In genomic region chr5:177303121-177303924, GRCh38 we compare ENCODE assay signal across 1 cellular context.
TF ChIP-seq lines count a peak whose summit lies in the region.

Gene PRELID1 (plus strand): TSS chr5:177303799. CDS start chr5:177303986, 187 bp downstream.
Gene RAB24 (minus strand): TSS chr5:177303719. CDS start chr5:177303288, 431 bp downstream.

TF ChIP-seq in HepG2, 621 proteins besides CTCF, POLR2A, EP300 and RAD21 (continued from another document and continues in another):
- TF ChIP-seq ZBTB40 (IDR thresholded peaks at IDR 0.05) (no peak), ZBTB40 (CRISPR knock-in tag; IDR thresholded peaks at IDR 0.05) (peak; percentile 82), HINFP (CRISPR knock-in tag; IDR thresholded peaks at IDR 0.05; ENCODE audit: low read depth) (0 out of 2 replicates have a peak, but pooled peaks have one; percentile 42), SMC3 (IDR thresholded peaks at IDR 0.05; ENCODE audit: low read length) (no peak), ZNF543 (CRISPR knock-in tag; IDR thresholded peaks at IDR 0.05) (peak; percentile 69; the same call in 1 of the 2 replicates), SMAD1 (CRISPR knock-in tag; IDR thresholded peaks at IDR 0.05; ENCODE audit: borderline replicate concordance, low read depth) (peak; percentile 72; the same call in 1 of the 2 replicates), HNF1B (CRISPR knock-in tag; IDR thresholded peaks at IDR 0.05) (no peak), SP1 (IDR thresholded peaks at IDR 0.05) (no peak), SP1 (CRISPR knock-in tag; IDR thresholded peaks at IDR 0.05) (peak; percentile 95), ERF (CRISPR knock-in tag; IDR thresholded peaks at IDR 0.05) (peak; percentile 72; the same call in 1 of the 2 replicates), TCF7L2 (IDR thresholded peaks at IDR 0.05; ENCODE audit: low read depth, low read length) (no peak), AKAP8 (CRISPR knock-in tag; IDR thresholded peaks at IDR 0.05) (0 out of 2 replicates have a peak, but pooled peaks have one; percentile 32), GPBP1L1 (CRISPR knock-in tag; IDR thresholded peaks at IDR 0.05) (no peak), ZBTB39 (CRISPR knock-in tag; IDR thresholded peaks at IDR 0.05) (peak; percentile 89; the same call in 1 of the 2 replicates), TERF1 (CRISPR knock-in tag; IDR thresholded peaks at IDR 0.05) (0 out of 2 replicates have a peak, but pooled peaks have one; percentile 30), HDAC6 (IDR thresholded peaks at IDR 0.05; ENCODE audit: low read depth, low read length) (no peak), ZFP41 (CRISPR knock-in tag; IDR thresholded peaks at IDR 0.05; ENCODE audit: borderline replicate concordance) (peak; percentile 56; the same call in 1 of the 2 replicates), ZNF30 (CRISPR knock-in tag; IDR thresholded peaks at IDR 0.05) (no peak), MBD4 (IDR thresholded peaks at IDR 0.05; ENCODE audit: borderline replicate concordance, low read length) (no peak), HES4 (CRISPR knock-in tag; IDR thresholded peaks at IDR 0.05; ENCODE audit: borderline replicate concordance) (peak; percentile 69), ZNF569 (CRISPR knock-in tag; IDR thresholded peaks at IDR 0.05; ENCODE audit: borderline replicate concordance) (no peak), ZNF781 (CRISPR knock-in tag; IDR thresholded peaks at IDR 0.05; ENCODE audit: borderline replicate concordance, not compliant biosample characterization) (peak; percentile 88), JUNB (CRISPR knock-in tag; IDR thresholded peaks at IDR 0.05; ENCODE audit: borderline replicate concordance) (no peak), ZNF782 (CRISPR knock-in tag; IDR thresholded peaks at IDR 0.05; ENCODE audit: borderline replicate concordance) (peak; percentile 91; the same call in 1 of the 2 replicates), ZNF224 (CRISPR knock-in tag; IDR thresholded peaks at IDR 0.05) (no peak), RBM22 (optimal IDR thresholded peaks at IDR 0.05; ENCODE audit: low read length) (no peak), NONO (IDR thresholded peaks at IDR 0.05) (no peak), NONO (CRISPR knock-in tag; conservative IDR thresholded peaks at IDR 0.05) (peak; percentile 77), ZNF230 (CRISPR knock-in tag; IDR thresholded peaks at IDR 0.05) (peak; percentile 53; the same call in 1 of the 2 replicates), ZNF766 (CRISPR knock-in tag; IDR thresholded peaks at IDR 0.05; ENCODE audit: borderline replicate concordance) (peak; percentile 91; the same call in 1 of the 2 replicates), ATM (IDR thresholded peaks at IDR 0.05; ENCODE audit: borderline replicate concordance) (no peak), HDAC2 (CRISPR knock-in tag; IDR thresholded peaks at IDR 0.05) (no peak; the same call in 1 of the 2 replicates), ZSCAN31 (CRISPR knock-in tag; IDR thresholded peaks at IDR 0.05; ENCODE audit: low read depth) (0 out of 2 replicates have a peak, but pooled peaks have one; percentile 9), DNMT3B (CRISPR knock-in tag; conservative IDR thresholded peaks at IDR 0.05) (no peak), GRHL1 (CRISPR knock-in tag; conservative IDR thresholded peaks at IDR 0.05) (no peak), MZF1 (CRISPR knock-in tag; IDR thresholded peaks at IDR 0.05; ENCODE audit: borderline replicate concordance) (0 out of 2 replicates have a peak, but pooled peaks have one; percentile 60), ZNF138 (CRISPR knock-in tag; IDR thresholded peaks at IDR 0.05; ENCODE audit: low read depth) (no peak), MNT (IDR thresholded peaks at IDR 0.05) (no peak), ATF1 (CRISPR knock-in tag; IDR thresholded peaks at IDR 0.05) (no peak)
